In the genomic region with DNA sequence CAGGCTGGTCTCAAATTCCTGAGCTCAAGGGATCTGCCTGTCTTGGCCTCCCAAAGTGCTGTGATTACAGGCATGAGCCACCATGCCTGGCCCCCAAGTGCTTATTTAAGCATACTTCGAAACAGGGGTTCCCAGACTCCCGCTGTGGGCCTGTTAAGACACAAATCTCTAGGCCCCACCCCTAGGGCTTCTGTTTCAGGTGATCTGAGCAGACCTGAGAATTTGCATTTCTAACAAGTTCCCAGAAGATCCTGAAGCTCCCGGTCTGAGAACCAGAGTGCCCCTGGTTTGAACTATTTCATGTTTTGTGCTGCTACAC, we compare ENCODE assay signal across 18 cellular contexts.
"Had no signal": no experiment of that assay in that cellular context is flagged by ENCODE, and none has a peak within 500 bp of the region (broad histone marks: within the 10 kb centered on the region; RNA-seq: fewer than 3 reads in every experiment).

No MANE protein-coding gene starts in this region.

- H3K4me3 ChIP-seq: cardiac muscle cell, hepatocyte, ovary, psoas muscle, skin epidermis, testis, upper lobe of left lung had no signal

- H3K27me3 ChIP-seq: cardiac muscle cell, hepatocyte, ovary, testis, upper lobe of left lung had no signal

- DNase-seq: activated CD4-positive, alpha-beta memory T cell treated with anti-CD3 and anti-CD28 coated beads, Interleukin-2, amount 10 ng/mL, durations not matched to agents 7 days and 5 days; activated CD4-positive, alpha-beta T cell treated with anti-CD3 and anti-CD28 coated beads for 36 hours; activated CD8-positive, alpha-beta memory T cell treated with anti-CD3 and anti-CD28 coated beads, Interleukin-2, amount 10 ng/mL, durations not matched to agents 7 days and 5 days; effector CD8-positive, alpha-beta T cell; mammary epithelial cell; ovary; psoas muscle; right cardiac atrium; stimulated activated CD4-positive, alpha-beta T cell treated with anti-CD3 and anti-CD28 coated beads, Interleukin-15, amount 100 ng/mL, for 24 hours; stimulated activated CD4-positive, alpha-beta T cell treated with anti-CD3 and anti-CD28 coated beads, Interleukin-2, amount 100 ng/mL, for 48 hours; testis; upper lobe of left lung; WERI-Rb-1 had no signal

- ATAC-seq: activated CD4-positive, alpha-beta T cell treated with anti-CD3 and anti-CD28 coated beads for 36 hours; activated CD8-positive, alpha-beta memory T cell treated with anti-CD3 and anti-CD28 coated beads, Interleukin-2, amount 10 ng/mL, durations not matched to agents 7 days and 5 days; left lobe of liver; psoas muscle; right cardiac atrium; stimulated activated effector memory CD8-positive, alpha-beta T cell treated with anti-CD3 and anti-CD28 coated beads, Interleukin-12 subunit alpha, Interleukin-12 subunit beta, amount 100 ng/mL, for 72 hours had no signal

- H3K27ac ChIP-seq: cardiac muscle cell, hepatocyte, ovary, psoas muscle, testis, WERI-Rb-1 had no signal

- H3K9me3 ChIP-seq: ovary, psoas muscle, testis, upper lobe of left lung had no signal

- H3K36me3 ChIP-seq: cardiac muscle cell, ovary, upper lobe of left lung, WERI-Rb-1 had no signal

- H3K4me1 ChIP-seq: testis had no signal
